ENCODE assay signal across 10 cellular contexts in the genomic region with DNA sequence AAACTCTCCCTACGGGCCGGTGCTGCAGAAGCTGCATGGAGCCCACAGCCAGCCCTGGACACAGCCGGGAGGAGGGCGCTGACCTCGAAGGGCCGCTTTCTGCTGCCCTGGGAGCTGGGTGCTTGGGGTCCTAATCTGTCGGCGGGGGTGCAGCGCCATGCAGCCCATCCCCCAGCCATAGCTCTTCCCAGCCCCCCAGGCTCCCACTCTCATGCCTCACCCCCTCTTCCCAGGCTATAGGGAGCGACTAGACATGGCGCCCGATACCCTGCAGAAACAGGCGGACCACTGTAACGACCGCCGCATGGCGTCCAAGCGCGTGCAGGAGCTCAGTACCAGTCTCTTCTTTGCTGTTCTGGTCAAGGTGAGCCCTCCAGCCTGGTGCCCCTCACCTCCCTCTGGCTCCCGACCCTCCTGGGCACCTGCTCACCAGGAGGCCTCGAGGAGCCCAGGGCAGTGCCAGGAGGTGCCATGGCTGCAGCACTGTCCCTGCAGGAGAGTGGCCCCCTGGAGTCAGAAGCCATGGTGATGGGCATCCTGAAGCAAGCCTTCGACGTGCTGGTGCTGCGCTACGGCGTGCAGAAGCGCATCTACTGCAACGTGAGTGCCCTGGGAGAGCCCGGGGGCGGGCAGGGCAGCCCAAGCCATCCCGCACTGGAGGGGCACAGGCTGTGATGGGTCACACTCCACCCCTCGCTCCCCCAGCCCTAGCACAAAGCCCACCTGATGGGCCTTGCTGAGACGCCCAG. TPM values are rescaled to one million over a fixed set of nuclear protein-coding genes. Genes with fewer than 3 reads are reported as not detected.
"Had no signal": no experiment of that assay in that cellular context is flagged by ENCODE, and none has a peak within 500 bp of the region (broad histone marks: within the 10 kb centered on the region; RNA-seq: fewer than 3 reads in every experiment).

No MANE protein-coding gene starts in this region.

RNA-seq across cellular contexts. Expression of gene ALPP, which starts 44.2 kb away (rescaled TPM):
- total RNA-seq: activated CD4-positive, alpha-beta memory T cell treated with anti-CD3 and anti-CD28 coated beads, Interleukin-2, amount 10 ng/mL, durations not matched to agents 7 days and 5 days; activated naive CD4-positive, alpha-beta T cell treated with anti-CD3 and anti-CD28 coated beads for 36 hours; activated T-cell treated with anti-CD3 and anti-CD28 coated beads, Interleukin-2, amount 50 U/mL, for 4 hours; activated T-helper 2 cell treated with anti-CD3 and anti-CD28 coated beads, Interferon-gamma antibody, Interleukin-2, Interleukin-4, amounts not matched to agents 10 μg/mL and 5 μg/mL and 100 μg/mL, durations not matched to agents 14 hours and 24 hours and 36 hours; cardiac muscle cell; epithelial cell of proximal tubule; fibroblast of villous mesenchyme; heart right ventricle; left ventricle myocardium inferior; RPMI7951 had no signal
